9 cellular contexts compared by ENCODE assay signal in the genomic region with DNA sequence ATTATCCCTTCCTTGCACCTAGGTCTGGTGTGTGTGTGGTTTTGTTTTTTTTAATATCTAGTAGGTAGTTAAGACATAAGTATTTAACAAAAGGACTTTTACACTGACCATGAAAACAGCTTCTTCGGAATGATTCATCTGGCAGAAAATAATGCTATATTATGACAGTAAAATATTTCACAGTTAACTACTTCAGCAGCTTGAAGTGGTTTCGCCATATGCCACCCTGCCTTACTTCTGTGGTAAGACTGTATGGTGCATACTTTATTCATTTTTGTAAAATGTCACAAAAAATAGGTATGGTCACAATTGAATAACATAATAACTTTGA. TPM values are rescaled to one million over a fixed set of nuclear protein-coding genes. Genes with fewer than 3 reads are reported as not detected.
A peak's percentile ranks its signal among the peaks of the same experiment; 100 is the strongest.
DNase-seq lines count a peak whose midpoint lies in the region; ATAC-seq and TF ChIP-seq lines count a peak whose summit lies in the region.
"Had no signal": no experiment of that assay in that cellular context is flagged by ENCODE, and none has a peak within 500 bp of the region (broad histone marks: within the 10 kb centered on the region; RNA-seq: fewer than 3 reads in every experiment).

No MANE protein-coding gene starts in this region.

- H3K14ac ChIP-seq in mesenchymal stem cell (ENCODE audit: low read length in 2 of 2) = no peak overlapping the region

- H3K27ac Mint-ChIP-seq in type B pancreatic cell = peak overlapping the region; percentile 97

- intact Hi-C loops in left cardiac atrium (cut with DNase I) = loop anchor here in 1 of 2 donors (5.0 to 10.0 kb wide), 2 partner anchors 204 to 454 kb away; no protein-coding TSS in a partner anchor

- H3K23ac ChIP-seq in mesenchymal stem cell (ENCODE audit: low read length in 2 of 2) = no peak overlapping the region

- WGBS in mesenchymal stem cell = 20% methylated on average over 1 of the region's 2 CpGs

- DNase-seq in cardiac muscle cell (ENCODE audit: low read depth in 1 of 2, low spot score in 1 of 2) = peak in 1 of 2 donors; percentile 55
- no peak for DNase-seq in left cardiac atrium
- no peak for DNase-seq in brain microvascular endothelial cell
- no peak for DNase-seq in mesenchymal stem cell
- DNase-seq in type B pancreatic cell (ENCODE audit: extremely low spot score, unreplicated experiment) = no peak
- DNase-seq in LoVo (ENCODE audit: low spot score) = no peak
- no peak for DNase-seq in islet precursor cell

- H3K9me3 ChIP-seq in cardiac muscle cell (ENCODE audit: low read depth) (no peaks in the 10 kb centered on the region), mesenchymal stem cell (ENCODE audit: control insufficient read depth, low read length) (no peaks in the 10 kb centered on the region)

- no peaks in the 10 kb centered on the region for H3K27me3 ChIP-seq in cardiac muscle cell
- H3K27me3 ChIP-seq in brain microvascular endothelial cell (replicated peaks) = no peaks in the 10 kb centered on the region
- no peaks in the 10 kb centered on the region for H3K27me3 ChIP-seq in mesenchymal stem cell (ENCODE audit: control insufficient read depth in 1 of 2, insufficient read depth in 1 of 2, low read length in 2 of 2)

- H3K4ac ChIP-seq in mesenchymal stem cell (ENCODE audit: low read depth in 1 of 2, low read length in 2 of 2) = no peak overlapping the region

- ATAC-seq in left cardiac atrium = no peak
- ATAC-seq in activated CD4-positive, CD25-positive, alpha-beta regulatory T cell treated with anti-CD3 and anti-CD28 coated beads, Interleukin-2, amount 50 U/mL, for 24 hours = no peak

- H4K8ac ChIP-seq in mesenchymal stem cell (ENCODE audit: low read length) = no peak overlapping the region

- H3K4me1 ChIP-seq in cardiac muscle cell (ENCODE audit: low read depth) = peaks cover 32% of the 10 kb centered on the region
- peaks cover 2% of the 10 kb centered on the region for H3K4me1 ChIP-seq in mesenchymal stem cell (ENCODE audit: control insufficient read depth, insufficient read depth, low read depth, low read length)

- no peaks in the 10 kb centered on the region for H3K9me3 Mint-ChIP-seq in type B pancreatic cell

- no peak overlapping the region for H3K18ac ChIP-seq in mesenchymal stem cell (ENCODE audit: low read depth in 1 of 2, low read length in 2 of 2)

- no peak overlapping the region for H2BK12ac ChIP-seq in mesenchymal stem cell (ENCODE audit: low read length in 2 of 2)

- no peak overlapping the region for H2BK15ac ChIP-seq in mesenchymal stem cell (ENCODE audit: low read depth, poor library complexity, severe bottlenecking)

- H3K27ac ChIP-seq in cardiac muscle cell = peak overlapping the region; percentile 99
- H3K27ac ChIP-seq in brain microvascular endothelial cell = peak overlapping the region; percentile 99
- H3K27ac ChIP-seq in mesenchymal stem cell (ENCODE audit: low read length, poor library complexity, severe bottlenecking) = peak overlapping the region; percentile 100

- H3K36me3 ChIP-seq in cardiac muscle cell (no peaks in the 10 kb centered on the region), brain microvascular endothelial cell (replicated peaks) (no peaks in the 10 kb centered on the region), mesenchymal stem cell (ENCODE audit: control insufficient read depth in 1 of 2, insufficient read depth in 2 of 2, low read depth in 1 of 2, low read length in 2 of 2) (no peaks in the 10 kb centered on the region)

- no peak overlapping the region for H2AK5ac ChIP-seq in mesenchymal stem cell (ENCODE audit: low read length, severe bottlenecking)

- no peak overlapping the region for H2BK120ac ChIP-seq in mesenchymal stem cell (ENCODE audit: low read depth, low read length)

- no peak overlapping the region for H2BK5ac ChIP-seq in mesenchymal stem cell (ENCODE audit: low read depth, low read length, poor library complexity, severe bottlenecking)

- no peak overlapping the region for H2AFZ ChIP-seq in mesenchymal stem cell (ENCODE audit: low read depth, low read length)

- H3K27me3 Mint-ChIP-seq in type B pancreatic cell = no peaks in the 10 kb centered on the region

- peak overlapping the region; percentile 81 for H3K4me2 ChIP-seq in mesenchymal stem cell (ENCODE audit: low read length, poor library complexity, severe bottlenecking)

- TF ChIP-seq CTCF in cardiac muscle cell (IDR thresholded peaks at IDR 0.05; ENCODE audit: low read depth, low read length) = no peak
- no peak for TF ChIP-seq CTCF in brain microvascular endothelial cell (IDR thresholded peaks at IDR 0.05; ENCODE audit: low read depth, low read length, missing control alignments)
- no peak for TF ChIP-seq CTCF in type B pancreatic cell (conservative IDR thresholded peaks at IDR 0.05)

- no peaks in the 10 kb centered on the region for H3K36me3 Mint-ChIP-seq in type B pancreatic cell

- H3K79me1 ChIP-seq in mesenchymal stem cell (replicated peaks; ENCODE audit: low read length, poor library complexity, severe bottlenecking) = peaks cover 2% of the 10 kb centered on the region

- peak overlapping the region; percentile 78 for H3K4me3 ChIP-seq in cardiac muscle cell
- H3K4me3 ChIP-seq in brain microvascular endothelial cell (ENCODE audit: low read depth, low read length) = peak overlapping the region; percentile 99
- peak overlapping the region in 1 of 2 experiments; percentile 97 for H3K4me3 ChIP-seq in mesenchymal stem cell (ENCODE audit: insufficient read depth in 1 of 2, low read depth in 1 of 2, low read length in 2 of 2)

- H3K9ac ChIP-seq in mesenchymal stem cell (ENCODE audit: low read length) = peak overlapping the region; percentile 97

- H3K4me1 Mint-ChIP-seq in type B pancreatic cell (ENCODE audit: unreplicated experiment) = peaks cover 28% of the 10 kb centered on the region

- H4K91ac ChIP-seq in mesenchymal stem cell (ENCODE audit: low read length) = no peak overlapping the region

- peak overlapping the region; percentile 99 for H3K4me3 Mint-ChIP-seq in type B pancreatic cell

- in situ Hi-C loops in brain microvascular endothelial cell (cut with HindIII; ENCODE audit: low pct_ligation_motif_present, low sequenced_read_pairs) = no loop called here

RNA-seq across cellular contexts. Expression of a gene that starts 0.9 kb away (rescaled TPM):
- total RNA-seq in cardiac muscle cell = 45.9 and 73.1 TPM in 2 replicates
- polyA plus RNA-seq in cardiac muscle cell = 48.3 and 68.6 TPM in 2 replicates
- total RNA-seq in left cardiac atrium = 10 to 100 TPM; 29.6 to 30.2 TPM
- polyA plus RNA-seq in mesenchymal stem cell (2013, experiment 1 of 2) = 48.5 TPM
- 49.0 TPM for polyA plus RNA-seq in mesenchymal stem cell (2013, experiment 2 of 2)
- total RNA-seq in type B pancreatic cell (ENCODE audit: low replicate concordance) = 62.8 and 63.4 TPM in 2 replicates
- total RNA-seq: G401 had no signal
